Comparison of ENCODE assay signal across 25 cellular contexts in genomic region chr5:31120642-31120948, GRCh38.
"Had no signal": no experiment of that assay in that cellular context is flagged by ENCODE, and none has a peak within 500 bp of the region (broad histone marks: within the 10 kb centered on the region; RNA-seq: fewer than 3 reads in every experiment).

No MANE protein-coding gene starts in this region.

- ATAC-seq: foreskin keratinocyte; heart right ventricle; left ventricle myocardium superior; natural killer cell; sciatic nerve; stimulated activated effector memory CD8-positive, alpha-beta T cell treated with anti-CD3 and anti-CD28 coated beads, Interleukin-12 subunit alpha, Interleukin-12 subunit beta, amount 100 ng/mL, for 72 hours had no signal

- H3K27ac ChIP-seq: colonic mucosa, esophagus muscularis mucosa, foreskin keratinocyte, heart right ventricle, lower lobe of right lung, prostate gland, right atrium auricular region, stomach, thyroid gland, vagina had no signal

- DNase-seq: colonic mucosa; effector CD8-positive, alpha-beta T cell; foreskin keratinocyte; glutamatergic neuron; heart right ventricle; hippocampal formation; islet precursor cell; left ventricle myocardium superior; lower lobe of right lung; natural killer cell; nucleus accumbens; stimulated activated CD4-positive, alpha-beta T cell treated with anti-CD3 and anti-CD28 coated beads, Interleukin-12 subunit alpha, Interleukin-12 subunit beta, amount 100 ng/mL, for 4 hours; stimulated activated CD4-positive, alpha-beta T cell treated with anti-CD3 and anti-CD28 coated beads, Interleukin-1b, Interleukin-23, amount 100 ng/mL, for 48 hours; stimulated activated CD4-positive, alpha-beta T cell treated with anti-CD3 and anti-CD28 coated beads, Interleukin-4, amount 100 ng/mL, for 1 hour; stimulated activated naive CD4-positive, alpha-beta T cell treated with Interleukin-2 at 50 U/mL for 16 hours; stomach; thyroid gland had no signal

- H3K4me2 ChIP-seq: smooth muscle cell had no signal

- H3K9me3 ChIP-seq: colonic mucosa, esophagus muscularis mucosa, heart right ventricle, lower lobe of right lung, prostate gland, right atrium auricular region, stomach, thyroid gland, vagina had no signal

- H3K4me3 ChIP-seq: colonic mucosa, esophagus muscularis mucosa, heart right ventricle, lower lobe of right lung, prostate gland, right atrium auricular region, smooth muscle cell, stomach, thyroid gland, vagina had no signal

- H3K36me3 ChIP-seq: colonic mucosa, esophagus muscularis mucosa, heart right ventricle, lower lobe of right lung, prostate gland, right atrium auricular region, stomach, thyroid gland, vagina had no signal

- H3K4me1 ChIP-seq: colonic mucosa, esophagus muscularis mucosa, foreskin keratinocyte, heart right ventricle, lower lobe of right lung, prostate gland, right atrium auricular region, stomach, vagina had no signal

- FAIRE-seq: endothelial cell of umbilical vein had no signal

- H3K27me3 ChIP-seq: colonic mucosa, esophagus muscularis mucosa, foreskin keratinocyte, heart right ventricle, right atrium auricular region, stomach, thyroid gland, vagina had no signal
